19 cellular contexts compared by ENCODE assay signal in the genomic region with DNA sequence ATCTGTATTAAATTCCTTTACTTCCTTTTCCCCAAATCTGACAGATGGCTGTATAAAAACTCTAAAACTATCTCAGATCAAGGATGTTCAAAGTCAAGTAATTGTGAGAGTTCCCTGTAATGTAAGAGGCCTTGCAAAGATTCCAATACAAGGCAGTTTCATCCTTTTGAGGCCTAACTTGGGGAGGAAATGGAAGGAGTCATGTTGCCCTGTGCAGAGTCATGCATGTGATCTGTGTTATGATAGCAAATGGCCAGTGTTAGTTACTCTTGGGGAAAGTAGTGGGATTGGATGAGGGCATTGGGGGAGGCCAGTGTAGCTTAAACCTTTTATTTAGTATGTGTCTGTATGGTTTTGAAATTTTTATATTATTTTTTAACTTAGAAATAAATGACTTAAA. TPM values are rescaled to one million over a fixed set of nuclear protein-coding genes. Genes with fewer than 3 reads are reported as not detected.
DNase-seq lines count a peak whose midpoint lies in the region; ATAC-seq and TF ChIP-seq lines count a peak whose summit lies in the region.
"Had no signal": no experiment of that assay in that cellular context is flagged by ENCODE, and none has a peak within 500 bp of the region (broad histone marks: within the 10 kb centered on the region; RNA-seq: fewer than 3 reads in every experiment).

No MANE protein-coding gene starts in this region.

- H3K9me3 ChIP-seq in heart left ventricle = no peaks in the 10 kb centered on the region
- H3K9me3 ChIP-seq: breast epithelium, SJCRH30 had no signal

- CTCF ChIA-PET in Calu3 (lab: Charles Lee) = no interaction called here
- CTCF ChIA-PET in RWPE1 (lab: Yijun Ruan, JAX) = interaction anchor here (1.4 kb wide), 1 partner anchor 23 kb away, joined by 3 read pairs; no protein-coding TSS in a partner anchor

- H3K4me1 Mint-ChIP-seq in Calu3 (ENCODE audit: low read depth, unreplicated experiment) = no peaks in the 10 kb centered on the region
- H3K4me1 Mint-ChIP-seq in activated naive CD8-positive, alpha-beta T cell treated with anti-CD3 and anti-CD28 coated beads, Interleukin-2, amount 50 U/mL, for 24 hours = peaks cover 8% of the 10 kb centered on the region

- H3K27ac Mint-ChIP-seq in Calu3 (ENCODE audit: unreplicated experiment) = peak overlapping the region; percentile 9
- H3K27ac Mint-ChIP-seq in activated naive CD8-positive, alpha-beta T cell treated with anti-CD3 and anti-CD28 coated beads, Interleukin-2, amount 50 U/mL, for 24 hours = peak overlapping the region; percentile 8
- H3K27ac Mint-ChIP-seq: activated naive CD8-positive, alpha-beta T cell treated with anti-CD3 and anti-CD28 coated beads, Interleukin-2, amount 10 ng/mL, durations not matched to agents 7 days and 5 days had no signal

- no peak overlapping the region for H3K4me3 ChIP-seq in heart left ventricle
- H3K4me3 ChIP-seq: breast epithelium, lung, SJCRH30 had no signal

- peak; percentile 35 for DNase-seq in DMS79 treated with DMSO at 0.1 percent for 48 hours (lab: John Stamatoyannopoulos, UW)
- DNase-seq in DMS79 (lab: John Stamatoyannopoulos, UW) = no peak
- no peak for DNase-seq in Calu3
- no peak for DNase-seq in activated naive CD8-positive, alpha-beta T cell treated with anti-CD3 and anti-CD28 coated beads, Interleukin-2, amount 50 U/mL, for 24 hours
- DNase-seq in iris pigment epithelial cell (ENCODE audit: low read depth) = peak; percentile 53
- no peak for DNase-seq in NCI-H748 treated with DMSO at 0.1 percent for 48 hours (lab: John Stamatoyannopoulos, UW)
- no peak for DNase-seq in heart left ventricle
- DNase-seq in RWPE1 (ENCODE audit: low spot score) = no peak
- DNase-seq: activated CD4-positive, CD25-positive, alpha-beta regulatory T cell treated with anti-CD3 and anti-CD28 coated beads, Interleukin-2, amount 50 U/mL, for 72 hours; activated CD8-positive, alpha-beta memory T cell treated with anti-CD3 and anti-CD28 coated beads, Interleukin-2, amount 50 U/mL, for 48 hours; activated naive CD8-positive, alpha-beta T cell treated with anti-CD3 and anti-CD28 coated beads, Interleukin-2, amount 10 ng/mL, durations not matched to agents 7 days and 5 days; C1 segment of cervical spinal cord; NCI-H1930; NCI-H524; SJCRH30 had no signal

- H3K27me3 ChIP-seq in heart left ventricle = no peaks in the 10 kb centered on the region
- H3K27me3 ChIP-seq: breast epithelium, SJCRH30 had no signal

- no peaks in the 10 kb centered on the region for H3K27me3 Mint-ChIP-seq in Calu3 (ENCODE audit: unreplicated experiment)
- H3K27me3 Mint-ChIP-seq in activated naive CD8-positive, alpha-beta T cell treated with anti-CD3 and anti-CD28 coated beads, Interleukin-2, amount 50 U/mL, for 24 hours = no peaks in the 10 kb centered on the region
- H3K27me3 Mint-ChIP-seq: activated naive CD8-positive, alpha-beta T cell treated with anti-CD3 and anti-CD28 coated beads, Interleukin-2, amount 10 ng/mL, durations not matched to agents 7 days and 5 days had no signal

- H3K4me1 ChIP-seq in heart left ventricle = peaks cover 0 to 8% (median 0%) of the 10 kb centered on the region in 12 donors
- H3K4me1 ChIP-seq: breast epithelium had no signal

- BruUV-seq in Calu3 (replicated peaks; lab: Mats Ljungman, UMichigan) = no TSS peak

- intact Hi-C loops in Calu3 (cut with micrococcal nuclease; ENCODE audit: unreplicated experiment) (no loop called here), heart left ventricle (cut with DNase I) (loop anchor here in 2 of 10 donors (5.0 kb wide), 2 partner anchors 36 to 51 kb away; no protein-coding TSS in a partner anchor)

- H3K9me3 Mint-ChIP-seq in Calu3 (ENCODE audit: low read depth, unreplicated experiment) = no peaks in the 10 kb centered on the region
- H3K9me3 Mint-ChIP-seq in activated naive CD8-positive, alpha-beta T cell treated with anti-CD3 and anti-CD28 coated beads, Interleukin-2, amount 50 U/mL, for 24 hours = no peaks in the 10 kb centered on the region
- H3K9me3 Mint-ChIP-seq: activated naive CD8-positive, alpha-beta T cell treated with anti-CD3 and anti-CD28 coated beads, Interleukin-2, amount 10 ng/mL, durations not matched to agents 7 days and 5 days had no signal

- no peak for TF ChIP-seq POLR2A in heart left ventricle (IDR thresholded peaks at IDR 0.05)

- no peak for TF ChIP-seq CTCF in Calu3 (IDR thresholded peaks at IDR 0.05; ENCODE audit: unreplicated experiment)
- no peak for TF ChIP-seq CTCF in heart left ventricle (IDR thresholded peaks at IDR 0.05)
- no peak for TF ChIP-seq CTCF in RWPE1 (conservative IDR thresholded peaks at IDR 0.05; ENCODE audit: low read depth)

- ATAC-seq in activated naive CD8-positive, alpha-beta T cell treated with anti-CD3 and anti-CD28 coated beads, Interleukin-2, amount 50 U/mL, for 24 hours = no peak
- ATAC-seq in heart left ventricle = no peak

- H3K36me3 ChIP-seq in heart left ventricle = peaks cover 0 to 94% (median 79%) of the 10 kb centered on the region in 9 donors

- H3K27ac ChIP-seq in heart left ventricle (no peak overlapping the region), RWPE1 (no peak overlapping the region)
- H3K27ac ChIP-seq: 22Rv1, breast epithelium, KMS-11, SJCRH30 had no signal

- no peak overlapping the region for H3K4me3 Mint-ChIP-seq in Calu3 (ENCODE audit: low read depth, unreplicated experiment)
- no peak overlapping the region for H3K4me3 Mint-ChIP-seq in activated naive CD8-positive, alpha-beta T cell treated with anti-CD3 and anti-CD28 coated beads, Interleukin-2, amount 50 U/mL, for 24 hours
- H3K4me3 Mint-ChIP-seq: activated naive CD8-positive, alpha-beta T cell treated with anti-CD3 and anti-CD28 coated beads, Interleukin-2, amount 10 ng/mL, durations not matched to agents 7 days and 5 days had no signal

- POLR2A ChIA-PET in RWPE1 (lab: Yijun Ruan, JAX; ENCODE audit: low non-redundant PET) = no interaction called here

- peaks cover 38% of the 10 kb centered on the region for H3K36me3 Mint-ChIP-seq in Calu3 (ENCODE audit: insufficient read depth, unreplicated experiment)
- H3K36me3 Mint-ChIP-seq in activated naive CD8-positive, alpha-beta T cell treated with anti-CD3 and anti-CD28 coated beads, Interleukin-2, amount 50 U/mL, for 24 hours (ENCODE audit: low read depth) = peaks cover 37% of the 10 kb centered on the region

RNA-seq across cellular contexts. Expression of a gene that starts 23.7 kb away (rescaled TPM):
- total RNA-seq in Calu3 (2022) (0.71 and 1.3 TPM in 2 replicates), heart left ventricle (10 to 100 TPM in 8 of 9 donors, 1 to 10 TPM in 1; 9.9 to 41.5 (median 23.4) TPM)
- polyA plus RNA-seq in heart left ventricle = 10 to 100 TPM in 1 of 2 donors, 1 to 10 TPM in 1; 2.4 to 20.1 TPM

Comparison
In these comparisons a context has a peak if more than half of its experiments do, and no peak if none do; other contexts are left out.
1. DNase-seq: peak in DMS79 treated with DMSO at 0.1 percent for 48 hours (single experiment) and iris pigment epithelial cell (single experiment); none in DMS79 (single experiment), Calu3 (single experiment), activated naive CD8-positive, alpha-beta T cell treated with anti-CD3 and anti-CD28 coated beads, Interleukin-2, amount 50 U/mL, for 24 hours (single experiment), NCI-H748 treated with DMSO at 0.1 percent for 48 hours (single experiment), heart left ventricle (0 of 5) and RWPE1 (single experiment).